19 cellular contexts compared by ENCODE assay signal in genomic region chr12:113835913-113836312, GRCh38.
DNase-seq lines count a peak whose midpoint lies in the region; ATAC-seq and TF ChIP-seq lines count a peak whose summit lies in the region.
"Had no signal": no experiment of that assay in that cellular context is flagged by ENCODE, and none has a peak within 500 bp of the region (broad histone marks: within the 10 kb centered on the region; RNA-seq: fewer than 3 reads in every experiment).

No MANE protein-coding gene starts in this region.

- in situ Hi-C loops in IMR-90 (cut with MboI; ENCODE audit: low sequenced_read_pairs) = no loop called here

- no peak overlapping the region for H2BK120ac ChIP-seq in IMR-90 (ENCODE audit: low read depth, low read length)
- no peak overlapping the region for H2BK120ac ChIP-seq in mesenchymal stem cell (ENCODE audit: low read depth, low read length)

- ATAC-seq in IMR-90 (ENCODE audit: low read depth) (no peak), omental fat pad (ENCODE audit: low FRiP score) (peak; percentile 15), HG03159 (IDR thresholded peaks at IDR 0.05; ENCODE audit: unreplicated experiment) (no peak), HG03432 (IDR thresholded peaks at IDR 0.05; ENCODE audit: unreplicated experiment) (no peak)
- ATAC-seq: GM12878, GM23338, Panc1 had no signal

- H2AK9ac ChIP-seq in IMR-90 (replicated peaks; ENCODE audit: low read depth, low read length, poor library complexity) = peak overlapping the region; percentile 34

- no peaks in the 10 kb centered on the region for H4K20me1 ChIP-seq in IMR-90 (ENCODE audit: insufficient read depth, low read length)

- no peaks in the 10 kb centered on the region for H3K79me1 ChIP-seq in IMR-90 (ENCODE audit: low read depth in 1 of 2, low read length in 2 of 2)
- peaks cover 5% of the 10 kb centered on the region for H3K79me1 ChIP-seq in mesenchymal stem cell (replicated peaks; ENCODE audit: low read length, poor library complexity, severe bottlenecking)

- H3K27me3 ChIP-seq in IMR-90 (ENCODE audit: control insufficient read depth, insufficient read depth, low read length) (no peaks in the 10 kb centered on the region), mesenchymal stem cell (ENCODE audit: control insufficient read depth in 1 of 2, insufficient read depth in 1 of 2, low read length in 2 of 2) (no peaks in the 10 kb centered on the region)

- H3K4ac ChIP-seq in IMR-90 (ENCODE audit: low read depth, low read length) (no peak overlapping the region), mesenchymal stem cell (ENCODE audit: low read depth in 1 of 2, low read length in 2 of 2) (no peak overlapping the region)

- H2BK15ac ChIP-seq in IMR-90 (ENCODE audit: low read depth, low read length) = no peak overlapping the region
- no peak overlapping the region for H2BK15ac ChIP-seq in mesenchymal stem cell (ENCODE audit: low read depth, poor library complexity, severe bottlenecking)

- no peak overlapping the region for H2BK20ac ChIP-seq in IMR-90 (ENCODE audit: low read depth, low read length)

- H3K4me2 ChIP-seq in IMR-90 (ENCODE audit: low read depth, low read length) (no peak overlapping the region), mesenchymal stem cell (ENCODE audit: low read length, poor library complexity, severe bottlenecking) (peak overlapping the region; percentile 7)
- H3K4me2 ChIP-seq: GM23338 had no signal

- H3K36me3 ChIP-seq in IMR-90 (ENCODE audit: control insufficient read depth, insufficient read depth, low read length) (no peaks in the 10 kb centered on the region), mesenchymal stem cell (ENCODE audit: control insufficient read depth in 1 of 2, insufficient read depth in 2 of 2, low read depth in 1 of 2, low read length in 2 of 2) (peaks cover 0 to 24% of the 10 kb centered on the region in 2 experiments)

- DNase-seq in NCI-H2227 treated with DMSO at 0.1 percent for 48 hours (lab: John Stamatoyannopoulos, UW) (peak; percentile 47), NCI-H2227 (lab: John Stamatoyannopoulos, UW; ENCODE audit: unreplicated experiment) (no peak), IMR-90 (no peak), mesenchymal stem cell (no peak), omental fat pad (ENCODE audit: low spot score) (no peak)
- DNase-seq: CD4-positive, CD25-positive, alpha-beta regulatory T cell; GDM1; HCEC 1CT; NCI-H1048; NCI-H2107; NCI-H526; NCI-H82; SHP77 treated with DMSO at 0.1 percent for 48 hours had no signal

- H3K9me3 ChIP-seq in IMR-90 (ENCODE audit: control insufficient read depth, insufficient read depth, low read length) = no peaks in the 10 kb centered on the region
- no peaks in the 10 kb centered on the region for H3K9me3 ChIP-seq in mesenchymal stem cell (ENCODE audit: control insufficient read depth, low read length)

- no peak overlapping the region for H3K4me3 ChIP-seq in IMR-90 (ENCODE audit: insufficient read depth, low read depth, low read length)
- H3K4me3 ChIP-seq in mesenchymal stem cell (ENCODE audit: insufficient read depth in 1 of 2, low read depth in 1 of 2, low read length in 2 of 2) = no peak overlapping the region
- H3K4me3 ChIP-seq: GM12878, GM23338 had no signal

- H2BK12ac ChIP-seq in mesenchymal stem cell (ENCODE audit: low read length in 2 of 2) = no peak overlapping the region

- H2AFZ ChIP-seq in IMR-90 (replicated peaks; ENCODE audit: low read length, poor library complexity) = no peak overlapping the region
- no peak overlapping the region for H2AFZ ChIP-seq in mesenchymal stem cell (ENCODE audit: low read depth, low read length)
- H2AFZ ChIP-seq: GM23338 had no signal

- H4K91ac ChIP-seq in IMR-90 (ENCODE audit: insufficient read depth, low read depth, low read length) (no peak overlapping the region), mesenchymal stem cell (ENCODE audit: low read length) (no peak overlapping the region)

- H3K27ac ChIP-seq in IMR-90 (ENCODE audit: insufficient read depth, low read length) (no peak overlapping the region), mesenchymal stem cell (ENCODE audit: low read length, poor library complexity, severe bottlenecking) (no peak overlapping the region)
- H3K27ac ChIP-seq: HL-60 had no signal

- H2BK5ac ChIP-seq in IMR-90 (ENCODE audit: low read depth, low read length, poor library complexity, severe bottlenecking) (no peak overlapping the region), mesenchymal stem cell (ENCODE audit: low read depth, low read length, poor library complexity, severe bottlenecking) (no peak overlapping the region)

- H2AK5ac ChIP-seq in IMR-90 (ENCODE audit: low read depth, low read length) (no peak overlapping the region), mesenchymal stem cell (ENCODE audit: low read length, severe bottlenecking) (no peak overlapping the region)

- no peak overlapping the region for H4K8ac ChIP-seq in IMR-90 (ENCODE audit: low read depth in 2 of 2, low read length in 2 of 2)
- no peak overlapping the region for H4K8ac ChIP-seq in mesenchymal stem cell (ENCODE audit: low read length)

- H4K5ac ChIP-seq in IMR-90 (ENCODE audit: low read depth, low read length) = no peak overlapping the region

- H3K9ac ChIP-seq in IMR-90 (ENCODE audit: low read depth, low read length) = no peak overlapping the region
- no peak overlapping the region for H3K9ac ChIP-seq in mesenchymal stem cell (ENCODE audit: low read length)

- CTCF ChIA-PET in IMR-90 (lab: Yijun Ruan, JAX) = no interaction called here

- H3K18ac ChIP-seq in IMR-90 (ENCODE audit: low read depth, low read length) = no peak overlapping the region
- H3K18ac ChIP-seq in mesenchymal stem cell (ENCODE audit: low read depth in 1 of 2, low read length in 2 of 2) = no peak overlapping the region

- intact Hi-C loops in IMR-90 (cut with micrococcal nuclease) = loop anchor here (2.0 kb wide), 1 partner anchor 67 kb away; no protein-coding TSS in a partner anchor

- no peak for TF ChIP-seq POLR2A in IMR-90 (IDR thresholded peaks at IDR 0.05; ENCODE audit: low read depth, low read length)

- H3K9me1 ChIP-seq in IMR-90 (ENCODE audit: insufficient read depth, low read length) = no peaks in the 10 kb centered on the region

- H3K4me1 ChIP-seq in IMR-90 (ENCODE audit: control insufficient read depth, insufficient read depth, low read length) (peaks cover 9% of the 10 kb centered on the region; the same call in 1 of the 2 replicates), mesenchymal stem cell (ENCODE audit: control insufficient read depth, insufficient read depth, low read depth, low read length) (peaks cover 22% of the 10 kb centered on the region)

- TF ChIP-seq CTCF in IMR-90 (conservative IDR thresholded peaks at IDR 0.05; ENCODE audit: low read depth, low read length) = no peak
- TF ChIP-seq CTCF in omental fat pad (IDR thresholded peaks at IDR 0.05) = no peak

- WGBS in IMR-90 (ENCODE audit: extremely low coverage in 2 of 2, insufficient read length in 1 of 2), 2 experiments = 79% methylated on average over 2 of the region's 16 CpGs; no CpG with 5 or more reads in 1 of the 2 experiments
- WGBS in mesenchymal stem cell = 92% methylated on average over 16 of the region's 16 CpGs

- no TSS peak for BruUV-seq in IMR-90 (replicated peaks; lab: Mats Ljungman, UMichigan)

- no peak for TF ChIP-seq RAD21 in IMR-90 (IDR thresholded peaks at IDR 0.05; ENCODE audit: low read length)

- H3K14ac ChIP-seq in IMR-90 (replicated peaks; ENCODE audit: low read depth, low read length) (no peak overlapping the region), mesenchymal stem cell (ENCODE audit: low read length in 2 of 2) (no peak overlapping the region)

- no peak overlapping the region for H3K56ac ChIP-seq in IMR-90 (ENCODE audit: extremely low read depth, insufficient read depth, low read length)

- POLR2A ChIA-PET in IMR-90 (lab: Charles Lee; ENCODE audit: unreplicated experiment) = no interaction called here

- dilution Hi-C loops in IMR-90 (cut with HindIII; ENCODE audit: low sequenced_read_pairs, unreplicated experiment) = no loop called here

- no peak overlapping the region for H3K23ac ChIP-seq in IMR-90 (ENCODE audit: low read depth, low read length)
- no peak overlapping the region for H3K23ac ChIP-seq in mesenchymal stem cell (ENCODE audit: low read length in 2 of 2)

TF ChIP-seq in IMR-90, 13 proteins besides CTCF, POLR2A, EP300 and RAD21:
- TF ChIP-seq BHLHE40 (IDR thresholded peaks at IDR 0.05; ENCODE audit: low read depth, low read length) (no peak), CHD1 (IDR thresholded peaks at IDR 0.05; ENCODE audit: low read depth, low read length) (no peak), MXI1 (IDR thresholded peaks at IDR 0.05; ENCODE audit: borderline replicate concordance, low read depth, low read length) (no peak), MAFK (IDR thresholded peaks at IDR 0.05; ENCODE audit: low read depth, low read length) (no peak), MAZ (IDR thresholded peaks at IDR 0.05; ENCODE audit: borderline replicate concordance, low read depth, low read length) (no peak), RCOR1 (IDR thresholded peaks at IDR 0.05; ENCODE audit: insufficient replicate concordance, low read length) (no peak), FOS (IDR thresholded peaks at IDR 0.05; ENCODE audit: low read depth, low read length) (no peak), CEBPB (IDR thresholded peaks at IDR 0.05; ENCODE audit: low read depth, low read length) (no peak)
